In the genomic region with DNA sequence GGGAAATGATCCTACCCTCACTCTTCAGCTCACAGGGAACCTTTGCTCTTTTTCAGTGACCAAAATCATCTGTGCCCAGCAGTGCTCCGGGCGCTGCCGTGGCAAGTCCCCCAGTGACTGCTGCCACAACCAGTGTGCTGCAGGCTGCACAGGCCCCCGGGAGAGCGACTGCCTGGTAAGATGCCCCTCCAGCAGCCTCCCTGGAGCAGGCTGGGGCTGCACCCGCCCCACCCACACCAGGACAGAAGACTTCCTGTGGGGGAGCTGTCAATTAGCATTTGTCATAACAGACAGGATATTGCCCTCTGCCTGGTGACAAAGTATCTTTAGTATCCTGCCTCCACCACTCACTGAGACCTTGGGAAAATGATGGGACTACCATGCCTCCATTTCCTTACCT, we compare ENCODE assay signal across 19 cellular contexts.
DNase-seq lines count a peak whose midpoint lies in the region; ATAC-seq, FAIRE-seq and TF ChIP-seq lines count a peak whose summit lies in the region.
"Had no signal": no experiment of that assay in that cellular context is flagged by ENCODE, and none has a peak within 500 bp of the region (broad histone marks: within the 10 kb centered on the region; RNA-seq: fewer than 3 reads in every experiment).

No MANE protein-coding gene starts in this region.

- H3K9me3 Mint-ChIP-seq in stimulated activated naive CD8-positive, alpha-beta T cell treated with anti-CD3 and anti-CD28 coated beads, Interleukin-15, amount 100 ng/mL, for 72 hours: peaks cover 0 to 6% of the 10 kb centered on the region in 2 donors
- H3K9me3 Mint-ChIP-seq: H9 had no signal

- no peak overlapping the region for H3K56ac ChIP-seq in H1 (replicated peaks; ENCODE audit: insufficient read length, low read depth, low read length)

- no peak overlapping the region for H3K23ac ChIP-seq in H1 (ENCODE audit: insufficient read length)

- no peaks in the 10 kb centered on the region for H3K9me3 ChIP-seq in H1 (ENCODE audit: insufficient read depth in 2 of 2, low read depth in 1 of 2, low read length in 1 of 2)

- CTCF ChIA-PET in H1 (lab: Charles Lee; ENCODE audit: partially characterized antibody): interaction anchor here (0.7 to 1.3 kb wide), 2 partner anchors 10 to 102 kb away, joined by 3 to 5 read pairs; no protein-coding TSS in a partner anchor

- H3K4me1 Mint-ChIP-seq in stimulated activated naive CD8-positive, alpha-beta T cell treated with anti-CD3 and anti-CD28 coated beads, Interleukin-15, amount 100 ng/mL, for 72 hours: no peaks in the 10 kb centered on the region

- no peak overlapping the region for H2BK120ac ChIP-seq in H1 (replicated peaks; ENCODE audit: low read depth, low read length)

- H2BK15ac ChIP-seq in H1 (ENCODE audit: low read length): no peak overlapping the region

- DNase-seq in stimulated activated naive CD8-positive, alpha-beta T cell treated with anti-CD3 and anti-CD28 coated beads, Interleukin-15, amount 100 ng/mL, for 72 hours: no peak
- DNase-seq in stimulated activated naive CD8-positive, alpha-beta T cell treated with anti-CD3 and anti-CD28 coated beads, Interleukin-15, Interleukin-2, amounts not matched to agents 100 U/mL and 50 U/mL, for 24 hours: no peak
- DNase-seq in H1 (ENCODE audit: low read depth in 1 of 2, low spot score in 2 of 2) (no peak), urothelium cell line (ENCODE audit: low spot score) (no peak), NCI-H1930 (lab: John Stamatoyannopoulos, UW) (no peak), DMS114 treated with DMSO at 0.1 percent for 48 hours (lab: John Stamatoyannopoulos, UW; ENCODE audit: unreplicated experiment) (no peak)
- no peak for DNase-seq in stimulated activated CD4-positive, alpha-beta T cell treated with anti-CD3 and anti-CD28 coated beads, Interleukin-2, amount 100 ng/mL, for 24 hours
- DNase-seq: DMS79, H9, IMR-90, NCI-H1694, NCI-H446 treated with DMSO at 0.1 percent for 48 hours, NCI-H526 treated with DMSO at 0.1 percent for 48 hours, SHP77 treated with DMSO at 0.1 percent for 48 hours had no signal

- no peak overlapping the region for H3K27ac Mint-ChIP-seq in stimulated activated naive CD8-positive, alpha-beta T cell treated with anti-CD3 and anti-CD28 coated beads, Interleukin-15, amount 100 ng/mL, for 72 hours
- H3K27ac Mint-ChIP-seq: H9 had no signal

- no peak overlapping the region for H2BK20ac ChIP-seq in H1 (ENCODE audit: low read length)

- no peaks in the 10 kb centered on the region for H3K27me3 ChIP-seq in H1 (replicated peaks in 1 of 4; ENCODE audit: control insufficient read depth in 3 of 4, extremely low read depth in 1 of 4, insufficient read depth in 3 of 4, low read length in 3 of 4)

- no peak overlapping the region for H3K14ac ChIP-seq in H1 (ENCODE audit: insufficient read length)

- FAIRE-seq in H1 (lab: Jason Lieb, UNC) (no peak), urothelium cell line (lab: Jason Lieb, UNC) (peak; percentile 42)
- FAIRE-seq: D721Med, GM12891 had no signal

- no peak for TF ChIP-seq EP300 in H1 (IDR thresholded peaks at IDR 0.05; ENCODE audit: borderline replicate concordance in 1 of 2, low read depth in 2 of 2, low read length in 2 of 2)

- no peak overlapping the region for H3K4ac ChIP-seq in H1 (replicated peaks; ENCODE audit: insufficient read length, low read depth, low read length)

- H3K18ac ChIP-seq in H1 (ENCODE audit: extremely low read depth, low read length): no peak overlapping the region

- H4K5ac ChIP-seq in H1 (ENCODE audit: insufficient read length, low read depth, low read length): no peak overlapping the region

- no peak overlapping the region for H2BK12ac ChIP-seq in H1 (ENCODE audit: low read depth, low read length)

- no peak for TF ChIP-seq RAD21 in H1 (IDR thresholded peaks at IDR 0.05 in 1 of 2, conservative IDR thresholded peaks at IDR 0.05 in 1 of 2; ENCODE audit: low read depth in 2 of 2, low read length in 2 of 2)

- POLR2A ChIA-PET in H1 (lab: Charles Lee; ENCODE audit: partially characterized antibody): interaction anchor here (1.0 kb wide), 1 partner anchor 10 kb away, joined by 3 read pairs; no protein-coding TSS in a partner anchor

- no peaks in the 10 kb centered on the region for H4K20me1 ChIP-seq in H1 (replicated peaks in 1 of 2; ENCODE audit: control insufficient read depth in 1 of 2, insufficient read depth in 2 of 2, low read length in 2 of 2)

- H3K4me3 ChIP-seq in H1 (ENCODE audit: extremely low read depth in 1 of 4, insufficient read depth in 2 of 4, low read depth in 3 of 4, low read length in 4 of 4): no peak overlapping the region
- H3K4me3 ChIP-seq: SK-N-MC had no signal

- no peak overlapping the region for H3K9ac ChIP-seq in H1 (replicated peaks in 1 of 4; ENCODE audit: extremely low read depth in 1 of 4, low read depth in 3 of 4, low read length in 3 of 4)

- H3K4me3 Mint-ChIP-seq in stimulated activated naive CD8-positive, alpha-beta T cell treated with anti-CD3 and anti-CD28 coated beads, Interleukin-15, amount 100 ng/mL, for 72 hours: no peak overlapping the region
- H3K4me3 Mint-ChIP-seq: H9 had no signal

- no peak overlapping the region for H2AFZ ChIP-seq in H1 (ENCODE audit: low read length)

- ATAC-seq in stimulated activated naive CD8-positive, alpha-beta T cell treated with anti-CD3 and anti-CD28 coated beads, Interleukin-15, amount 100 ng/mL, for 72 hours: peak; percentile 18
- no peak for ATAC-seq in stimulated activated naive CD8-positive, alpha-beta T cell treated with anti-CD3 and anti-CD28 coated beads, Interleukin-15, Interleukin-2, amounts not matched to agents 100 U/mL and 50 U/mL, for 24 hours
- ATAC-seq in HG03442 (IDR thresholded peaks at IDR 0.05; ENCODE audit: unreplicated experiment): peak; percentile 59

- TF ChIP-seq POLR2A in H1 (IDR thresholded peaks at IDR 0.05; ENCODE audit: control extremely low read depth in 1 of 2, low read depth in 2 of 2, low read length in 2 of 2): no peak

- H3K27me3 Mint-ChIP-seq in stimulated activated naive CD8-positive, alpha-beta T cell treated with anti-CD3 and anti-CD28 coated beads, Interleukin-15, amount 100 ng/mL, for 72 hours: peaks cover 44% of the 10 kb centered on the region

- no peaks in the 10 kb centered on the region for H3K23me2 ChIP-seq in H1 (ENCODE audit: low read depth, low read length)

- H3K79me1 ChIP-seq in H1 (ENCODE audit: low read depth, low read length): no peaks in the 10 kb centered on the region

- no peak overlapping the region for H4K91ac ChIP-seq in H1 (replicated peaks; ENCODE audit: insufficient read length, low read length)

- 92% methylated on average over 6 of the region's 6 CpGs; no CpG with 5 or more reads in 1 of the 2 experiments for WGBS in H1 (ENCODE audit: extremely low coverage in 1 of 2, insufficient coverage in 1 of 2, insufficient read length in 1 of 2, insufficient replicate concordance in 2 of 2, low coverage in 1 of 2, low lambda C conversion rate in 2 of 2, missing lambda C conversion rate in 1 of 2), 2 experiments

- H3K27ac ChIP-seq in H1 (ENCODE audit: low read depth, low read length): no peak overlapping the region
- H3K27ac ChIP-seq: 22Rv1, SK-N-MC had no signal

- H2BK5ac ChIP-seq in H1 (ENCODE audit: low read depth, low read length): no peak overlapping the region

- no peak overlapping the region for H3K4me2 ChIP-seq in H1 (ENCODE audit: insufficient read depth in 1 of 2, low read depth in 2 of 2, low read length in 2 of 2)

- H2AK5ac ChIP-seq in H1 (ENCODE audit: low read depth, low read length): no peak overlapping the region

- no peaks in the 10 kb centered on the region for H3K36me3 ChIP-seq in H1 (ENCODE audit: control insufficient read depth in 2 of 4, insufficient read depth in 4 of 4, low read length in 3 of 4)

- no peaks in the 10 kb centered on the region for H3K79me2 ChIP-seq in H1 (ENCODE audit: control insufficient read depth in 1 of 2, insufficient read depth in 2 of 2, low read length in 2 of 2)

- no peak for TF ChIP-seq CTCF in H1 (IDR thresholded peaks at IDR 0.05; ENCODE audit: control extremely low read depth in 1 of 3, insufficient read depth in 1 of 3, low read depth in 1 of 3, low read length in 3 of 3)

- H4K8ac ChIP-seq in H1 (ENCODE audit: extremely low read depth, insufficient read depth, low read length): peak overlapping the region; percentile 35; the same call in 1 of the 2 replicates

- H3K4me1 ChIP-seq in H1 (replicated peaks in 1 of 4; ENCODE audit: control insufficient read depth in 3 of 4, insufficient read depth in 4 of 4, low read length in 3 of 4): no peaks in the 10 kb centered on the region

TF ChIP-seq in H1, 55 proteins besides CTCF, POLR2A, EP300 and RAD21:
- no peak for TF ChIP-seq RXRA (IDR thresholded peaks at IDR 0.05; ENCODE audit: insufficient read depth, low read depth, low read length)
- no peak for TF ChIP-seq NRF1 (IDR thresholded peaks at IDR 0.05; ENCODE audit: low read depth, low read length)
